In the genomic region with DNA sequence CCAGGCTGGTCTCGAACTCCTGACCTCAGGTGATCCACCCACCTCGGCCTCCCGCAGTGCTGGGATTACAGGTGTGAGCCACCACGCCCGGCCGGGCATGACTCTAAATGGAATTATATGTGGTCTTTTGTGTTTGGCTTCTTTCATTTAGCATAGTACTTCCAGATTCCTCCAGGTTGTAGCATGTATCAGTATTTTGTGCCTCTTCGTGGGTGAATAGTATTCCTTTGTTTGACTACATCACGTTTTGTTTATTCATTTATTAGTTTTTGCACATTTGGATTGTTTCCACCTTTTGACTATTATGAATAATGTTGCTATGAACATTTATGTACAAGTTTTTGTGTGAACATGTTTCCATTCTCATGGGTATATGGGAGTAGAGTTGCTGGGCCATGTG, we compare ENCODE assay signal across 40 cellular contexts.
"Had no signal": no experiment of that assay in that cellular context is flagged by ENCODE, and none has a peak within 500 bp of the region (broad histone marks: within the 10 kb centered on the region; RNA-seq: fewer than 3 reads in every experiment).

No MANE protein-coding gene starts in this region.

- DNase-seq: activated CD4-positive, alpha-beta memory T cell treated with anti-CD3 and anti-CD28 coated beads, Interleukin-2, amount 10 ng/mL, durations not matched to agents 7 days and 5 days; activated CD4-positive, alpha-beta T cell treated with anti-CD3 and anti-CD28 coated beads for 1 hour; activated CD4-positive, alpha-beta T cell treated with anti-CD3 and anti-CD28 coated beads for 36 hours; activated CD4-positive, alpha-beta T cell treated with anti-CD3 and anti-CD28 coated beads for 48 hours; activated CD4-positive, alpha-beta T cell treated with anti-CD3 and anti-CD28 coated beads, Interleukin-2, amount 10 ng/mL, durations not matched to agents 7 days and 5 days; activated CD4-positive, alpha-beta T cell treated with anti-CD3 and anti-CD28 coated beads, Interleukin-2, amount 50 U/mL, for 48 hours; activated CD4-positive, CD25-positive, alpha-beta regulatory T cell; activated CD8-positive, alpha-beta memory T cell treated with anti-CD3 and anti-CD28 coated beads for 24 hours; activated CD8-positive, alpha-beta memory T cell treated with anti-CD3 and anti-CD28 coated beads, Interleukin-2, amount 10 ng/mL, durations not matched to agents 7 days and 5 days; activated CD8-positive, alpha-beta memory T cell treated with anti-CD3 and anti-CD28 coated beads, Interleukin-2, amount 50 U/mL, for 48 hours; activated CD8-positive, alpha-beta T cell treated with anti-CD3 and anti-CD28 coated beads, Interleukin-2, amount 10 ng/mL, durations not matched to agents 7 days and 5 days; activated effector memory CD4-positive, alpha-beta T cell treated with Interleukin-2 at 50 U/mL for 16 hours; activated gamma-delta T cell; activated naive CD4-positive, alpha-beta T cell treated with anti-CD3 and anti-CD28 coated beads, Interleukin-2, amount 10 ng/mL, durations not matched to agents 7 days and 5 days; activated naive CD4-positive, alpha-beta T cell treated with Interleukin-2 at 50 U/mL for 16 hours; activated naive CD8-positive, alpha-beta T cell treated with anti-CD3 and anti-CD28 coated beads, Interleukin-2, amount 10 ng/mL, durations not matched to agents 7 days and 5 days; activated naive CD8-positive, alpha-beta T cell treated with anti-CD3 and anti-CD28 coated beads, Interleukin-2, amount 50 U/mL, for 24 hours; activated T-cell treated with anti-CD3 and anti-CD28 coated beads, Interleukin-2, amount 50 U/mL, for 4 hours; activated T-cell treated with anti-CD3 and anti-CD28 coated beads, Interleukin-2, amount 50 U/mL, for 72 hours; amygdala; anterior cingulate cortex; caudate nucleus; cerebellar nuclear complex; T-helper 1 cell; T-helper 2 cell; T-helper 9 cell had no signal

- H3K4me3 ChIP-seq: ascending aorta, cardiac muscle cell had no signal

- ATAC-seq: activated CD4-positive, alpha-beta T cell treated with anti-CD3 and anti-CD28 coated beads for 36 hours; activated CD4-positive, CD25-positive, alpha-beta regulatory T cell treated with anti-CD3 and anti-CD28 coated beads, Interleukin-2, amount 50 U/mL, for 24 hours; activated CD8-positive, alpha-beta memory T cell treated with anti-CD3 and anti-CD28 coated beads, Interleukin-2, amount 10 ng/mL, durations not matched to agents 7 days and 5 days; activated CD8-positive, alpha-beta T cell treated with anti-CD3 and anti-CD28 coated beads, Interleukin-2, amount 10 ng/mL, durations not matched to agents 7 days and 5 days; activated naive CD8-positive, alpha-beta T cell treated with anti-CD3 and anti-CD28 coated beads, Interleukin-2, amount 50 U/mL, for 24 hours; activated T-cell treated with anti-CD3 and anti-CD28 coated beads, Interleukin-2, amount 50 U/mL, for 4 hours; activated T-cell treated with anti-CD3 and anti-CD28 coated beads, Interleukin-2, amount 50 U/mL, for 72 hours had no signal

- H3K27me3 Mint-ChIP-seq: activated CD4-positive, alpha-beta memory T cell treated with anti-CD3 and anti-CD28 coated beads, Interleukin-2, amount 10 ng/mL, durations not matched to agents 7 days and 5 days; activated CD4-positive, alpha-beta T cell treated with anti-CD3 and anti-CD28 coated beads for 36 hours; activated CD4-positive, alpha-beta T cell treated with anti-CD3 and anti-CD28 coated beads, Interleukin-2, amount 10 ng/mL, durations not matched to agents 7 days and 5 days; activated CD8-positive, alpha-beta memory T cell treated with anti-CD3 and anti-CD28 coated beads, Interleukin-2, amount 10 ng/mL, durations not matched to agents 7 days and 5 days; activated naive CD4-positive, alpha-beta T cell treated with anti-CD3 and anti-CD28 coated beads, Interleukin-2, amount 10 ng/mL, durations not matched to agents 7 days and 5 days; activated naive CD4-positive, alpha-beta T cell treated with anti-CD3 and anti-CD28 coated beads, Interleukin-2, amount 50 U/mL, for 24 hours; activated naive CD8-positive, alpha-beta T cell; activated naive CD8-positive, alpha-beta T cell treated with anti-CD3 and anti-CD28 coated beads, Interleukin-2, amount 10 ng/mL, durations not matched to agents 7 days and 5 days; activated naive CD8-positive, alpha-beta T cell treated with anti-CD3 and anti-CD28 coated beads, Interleukin-2, amount 50 U/mL, for 24 hours; brain; central memory CD8-positive, alpha-beta T cell had no signal

- H3K36me3 ChIP-seq: cardiac muscle cell had no signal

- H3K4me1 ChIP-seq: ascending aorta had no signal

- H3K9me3 Mint-ChIP-seq: activated CD4-positive, alpha-beta memory T cell treated with anti-CD3 and anti-CD28 coated beads, Interleukin-2, amount 10 ng/mL, durations not matched to agents 7 days and 5 days; activated CD4-positive, alpha-beta T cell treated with anti-CD3 and anti-CD28 coated beads, Interleukin-2, amount 10 ng/mL, durations not matched to agents 7 days and 5 days; activated naive CD4-positive, alpha-beta T cell treated with anti-CD3 and anti-CD28 coated beads, Interleukin-2, amount 10 ng/mL, durations not matched to agents 7 days and 5 days; activated naive CD4-positive, alpha-beta T cell treated with anti-CD3 and anti-CD28 coated beads, Interleukin-2, amount 50 U/mL, for 24 hours; activated naive CD8-positive, alpha-beta T cell treated with anti-CD3 and anti-CD28 coated beads, Interleukin-2, amount 10 ng/mL, durations not matched to agents 7 days and 5 days; activated naive CD8-positive, alpha-beta T cell treated with anti-CD3 and anti-CD28 coated beads, Interleukin-2, amount 50 U/mL, for 24 hours; activated T-cell treated with anti-CD3 and anti-CD28 coated beads, Interleukin-2, amount 50 U/mL, for 4 hours; activated T-cell treated with anti-CD3 and anti-CD28 coated beads, Interleukin-2, amount 50 U/mL, for 72 hours; activated T-helper 1 cell treated with anti-CD3 and anti-CD28 coated beads, Interleukin-12 subunit alpha, Interleukin-12 subunit beta, Interleukin-2, Interleukin-4 antibody, amounts not matched to agents 30 ng/mL and 10 ng/mL and 1 ng/mL, durations not matched to agents 14 hours and 24 hours and 36 hours; activated T-helper 2 cell treated with anti-CD3 and anti-CD28 coated beads, Interferon-gamma antibody, Interleukin-2, Interleukin-4, amounts not matched to agents 10 μg/mL and 5 μg/mL and 100 μg/mL, durations not matched to agents 14 hours and 24 hours and 36 hours; central memory CD8-positive, alpha-beta T cell; T-helper 1 cell treated with Interleukin-12 subunit alpha and Interleukin-12 subunit beta and Interleukin-4 antibody, amounts not matched to agents 30 μg/mL and 1 μg/mL, for 36 hours; T-helper 2 cell treated with Interferon-gamma antibody and Interleukin-4, amounts not matched to agents 5 μg/mL and 100 μg/mL, for 36 hours had no signal

- FAIRE-seq: bronchial epithelial cell, TTC549 had no signal

- H3K27me3 ChIP-seq: ascending aorta, cardiac muscle cell had no signal

- H3K27ac ChIP-seq: ascending aorta, cardiac muscle cell, VCaP had no signal

- H3K4me3 Mint-ChIP-seq: activated CD4-positive, alpha-beta memory T cell treated with anti-CD3 and anti-CD28 coated beads, Interleukin-2, amount 10 ng/mL, durations not matched to agents 7 days and 5 days; activated CD4-positive, alpha-beta T cell treated with anti-CD3 and anti-CD28 coated beads for 36 hours; activated CD4-positive, alpha-beta T cell treated with anti-CD3 and anti-CD28 coated beads, Interleukin-2, amount 10 ng/mL, durations not matched to agents 7 days and 5 days; activated CD8-positive, alpha-beta memory T cell treated with anti-CD3 and anti-CD28 coated beads, Interleukin-2, amount 10 ng/mL, durations not matched to agents 7 days and 5 days; activated CD8-positive, alpha-beta T cell treated with anti-CD3 and anti-CD28 coated beads, Interleukin-2, amount 10 ng/mL, durations not matched to agents 7 days and 5 days; activated naive CD4-positive, alpha-beta T cell treated with anti-CD3 and anti-CD28 coated beads, Interleukin-2, amount 10 ng/mL, durations not matched to agents 7 days and 5 days; activated naive CD4-positive, alpha-beta T cell treated with anti-CD3 and anti-CD28 coated beads, Interleukin-2, amount 50 U/mL, for 24 hours; activated naive CD8-positive, alpha-beta T cell; activated naive CD8-positive, alpha-beta T cell treated with anti-CD3 and anti-CD28 coated beads, Interleukin-2, amount 10 ng/mL, durations not matched to agents 7 days and 5 days; activated naive CD8-positive, alpha-beta T cell treated with anti-CD3 and anti-CD28 coated beads, Interleukin-2, amount 50 U/mL, for 24 hours; activated T-cell treated with anti-CD3 and anti-CD28 coated beads, Interleukin-2, amount 50 U/mL, for 4 hours; activated T-cell treated with anti-CD3 and anti-CD28 coated beads, Interleukin-2, amount 50 U/mL, for 72 hours; activated T-helper 1 cell treated with anti-CD3 and anti-CD28 coated beads, Interleukin-12 subunit alpha, Interleukin-12 subunit beta, Interleukin-2, Interleukin-4 antibody, amounts not matched to agents 30 ng/mL and 10 ng/mL and 1 ng/mL, durations not matched to agents 14 hours and 24 hours and 36 hours; brain; central memory CD8-positive, alpha-beta T cell; T-helper 1 cell treated with Interleukin-12 subunit alpha and Interleukin-12 subunit beta and Interleukin-4 antibody, amounts not matched to agents 30 μg/mL and 1 μg/mL, for 36 hours; T-helper 2 cell treated with Interferon-gamma antibody and Interleukin-4, amounts not matched to agents 5 μg/mL and 100 μg/mL, for 36 hours had no signal

- H3K4me1 Mint-ChIP-seq: brain had no signal

- H3K27ac Mint-ChIP-seq: activated CD4-positive, alpha-beta memory T cell treated with anti-CD3 and anti-CD28 coated beads, Interleukin-2, amount 10 ng/mL, durations not matched to agents 7 days and 5 days; activated CD4-positive, alpha-beta T cell treated with anti-CD3 and anti-CD28 coated beads for 36 hours; activated CD4-positive, alpha-beta T cell treated with anti-CD3 and anti-CD28 coated beads, Interleukin-2, amount 10 ng/mL, durations not matched to agents 7 days and 5 days; activated CD8-positive, alpha-beta memory T cell treated with anti-CD3 and anti-CD28 coated beads, Interleukin-2, amount 10 ng/mL, durations not matched to agents 7 days and 5 days; activated CD8-positive, alpha-beta T cell treated with anti-CD3 and anti-CD28 coated beads, Interleukin-2, amount 10 ng/mL, durations not matched to agents 7 days and 5 days; activated naive CD4-positive, alpha-beta T cell treated with anti-CD3 and anti-CD28 coated beads, Interleukin-2, amount 10 ng/mL, durations not matched to agents 7 days and 5 days; activated naive CD4-positive, alpha-beta T cell treated with anti-CD3 and anti-CD28 coated beads, Interleukin-2, amount 50 U/mL, for 24 hours; activated naive CD8-positive, alpha-beta T cell; activated naive CD8-positive, alpha-beta T cell treated with anti-CD3 and anti-CD28 coated beads, Interleukin-2, amount 10 ng/mL, durations not matched to agents 7 days and 5 days; activated naive CD8-positive, alpha-beta T cell treated with anti-CD3 and anti-CD28 coated beads, Interleukin-2, amount 50 U/mL, for 24 hours; activated T-cell treated with anti-CD3 and anti-CD28 coated beads, Interleukin-2, amount 50 U/mL, for 72 hours; activated T-helper 1 cell treated with anti-CD3 and anti-CD28 coated beads, Interleukin-12 subunit alpha, Interleukin-12 subunit beta, Interleukin-2, Interleukin-4 antibody, amounts not matched to agents 30 ng/mL and 10 ng/mL and 1 ng/mL, durations not matched to agents 14 hours and 24 hours and 36 hours; activated T-helper 2 cell treated with anti-CD3 and anti-CD28 coated beads, Interferon-gamma antibody, Interleukin-2, Interleukin-4, amounts not matched to agents 10 μg/mL and 5 μg/mL and 100 μg/mL, durations not matched to agents 14 hours and 24 hours and 36 hours; brain; T-helper 1 cell treated with Interleukin-12 subunit alpha and Interleukin-12 subunit beta and Interleukin-4 antibody, amounts not matched to agents 30 μg/mL and 1 μg/mL, for 36 hours; T-helper 2 cell treated with Interferon-gamma antibody and Interleukin-4, amounts not matched to agents 5 μg/mL and 100 μg/mL, for 36 hours had no signal

- H3K9me3 ChIP-seq: ascending aorta had no signal
